Comparison of ENCODE assay signal across 2 cellular contexts in genomic region chr20:24543168-24543567, GRCh38.
TF ChIP-seq lines count a peak whose summit lies in the region.

No MANE protein-coding gene starts in this region.

TF ChIP-seq in SK-N-SH, 30 proteins besides CTCF, POLR2A, EP300 and RAD21 (continued from another document):
- no peak for TF ChIP-seq ZBTB33 (IDR thresholded peaks at IDR 0.05; ENCODE audit: borderline replicate concordance, low read depth)
- TF ChIP-seq ELF1 (IDR thresholded peaks at IDR 0.05) = no peak
- TF ChIP-seq RXRA (IDR thresholded peaks at IDR 0.05; ENCODE audit: borderline replicate concordance, low read depth) = no peak
- no peak for TF ChIP-seq REST (IDR thresholded peaks at IDR 0.05; ENCODE audit: low read depth, low read length)
- no peak for TF ChIP-seq YY1 (IDR thresholded peaks at IDR 0.05; ENCODE audit: low read depth)
- TF ChIP-seq JUND (IDR thresholded peaks at IDR 0.05) = no peak
- no peak for TF ChIP-seq IRF3 (IDR thresholded peaks at IDR 0.05; ENCODE audit: low read depth, low read length)
- TF ChIP-seq FOSL2 (IDR thresholded peaks at IDR 0.05; ENCODE audit: borderline replicate concordance, low read depth) = no peak
- TF ChIP-seq GABPA (IDR thresholded peaks at IDR 0.05; ENCODE audit: low read depth) = no peak

TF ChIP-seq in SK-N-SH treated with all-trans-retinoic acid at 6 μM for 48 hours, 23 proteins besides CTCF, POLR2A, EP300 and RAD21 (continued from another document):
- TF ChIP-seq TSHZ2 (CRISPR knock-in tag; IDR thresholded peaks at IDR 0.05) = no peak
- no peak for TF ChIP-seq BACH2 (CRISPR knock-in tag; IDR thresholded peaks at IDR 0.05; ENCODE audit: borderline replicate concordance)
- TF ChIP-seq RARB (CRISPR knock-in tag; IDR thresholded peaks at IDR 0.05) = no peak
- TF ChIP-seq PPARA (CRISPR knock-in tag; IDR thresholded peaks at IDR 0.05; ENCODE audit: borderline replicate concordance) = no peak
TF ChIP-seq in SK-N-SH treated with all-trans-retinoic acid at 6 μM for 48 hours: peak in this region for 0.
